20 cellular contexts compared by ENCODE assay signal in the genomic region with DNA sequence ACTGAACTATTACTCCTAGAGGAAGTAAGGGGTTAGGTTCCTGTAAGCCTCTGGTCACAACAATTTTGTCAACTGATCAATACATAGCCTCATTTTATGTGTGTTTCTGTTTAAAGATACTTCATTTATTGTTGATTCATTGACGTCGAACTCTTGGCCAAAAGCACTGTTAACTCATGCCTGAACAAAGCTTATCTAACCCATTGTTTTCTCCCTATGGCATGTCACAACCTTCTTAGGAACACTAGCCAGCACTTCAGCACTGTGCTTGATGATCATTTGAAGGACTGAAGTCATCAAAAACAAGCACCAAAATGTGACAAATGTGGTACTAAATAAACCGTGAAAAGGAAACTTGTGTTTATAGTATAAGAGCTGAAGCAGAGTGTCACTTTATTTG. TPM values are rescaled to one million over a fixed set of nuclear protein-coding genes. Genes with fewer than 3 reads are reported as not detected.
DNase-seq lines count a peak whose midpoint lies in the region; ATAC-seq, FAIRE-seq and TF ChIP-seq lines count a peak whose summit lies in the region.
"Had no signal": no experiment of that assay in that cellular context is flagged by ENCODE, and none has a peak within 500 bp of the region (broad histone marks: within the 10 kb centered on the region; RNA-seq: fewer than 3 reads in every experiment).

No MANE protein-coding gene starts in this region.

- CTCF ChIA-PET in endothelial cell of umbilical vein (lab: Charles Lee) = interaction anchor here (0.8 kb wide), 1 partner anchor 315 kb away, joined by 3 read pairs; no protein-coding TSS in a partner anchor

- H2AFZ ChIP-seq in endothelial cell of umbilical vein (ENCODE audit: low read depth, low read length) = no peak overlapping the region
- H2AFZ ChIP-seq: GM23338 had no signal

- H2BK15ac ChIP-seq in mesendoderm (replicated peaks; ENCODE audit: low read depth) = no peak overlapping the region

- H4K20me1 ChIP-seq in endothelial cell of umbilical vein (replicated peaks; ENCODE audit: control insufficient read depth, extremely low read depth, insufficient read depth, low read length) = no peaks in the 10 kb centered on the region
- H4K20me1 ChIP-seq: BLaER1 had no signal

- BruUV-seq in endothelial cell of umbilical vein (replicated peaks; lab: Mats Ljungman, UMichigan) = no TSS peak

- no peak overlapping the region for H2BK5ac ChIP-seq in mesendoderm (ENCODE audit: low read length)

- no peak overlapping the region for H3K23ac ChIP-seq in mesendoderm (ENCODE audit: low read length)

- H2BK120ac ChIP-seq in mesendoderm (ENCODE audit: low read depth, low read length) = no peak overlapping the region

- H3K79me1 ChIP-seq in mesendoderm (ENCODE audit: low read length) = no peaks in the 10 kb centered on the region

- no peak for ATAC-seq in GM18511 (IDR thresholded peaks at IDR 0.05; ENCODE audit: unreplicated experiment)
- ATAC-seq: CD8-positive, alpha-beta T cell; GM23338 had no signal

- TF ChIP-seq CTCF in endothelial cell of umbilical vein (IDR thresholded peaks at IDR 0.05; ENCODE audit: extremely low read depth in 1 of 2, insufficient read depth in 1 of 2, low read depth in 1 of 2, low read length in 2 of 2) (no peak), endothelial cell (IDR thresholded peaks at IDR 0.05; ENCODE audit: unreplicated experiment) (no peak)

- H3K36me3 ChIP-seq in endothelial cell of umbilical vein (ENCODE audit: control insufficient read depth in 2 of 2, extremely low read depth in 1 of 2, insufficient read depth in 2 of 2, low read length in 2 of 2) = no peaks in the 10 kb centered on the region
- H3K36me3 ChIP-seq in mesendoderm (ENCODE audit: control insufficient read depth, insufficient read depth, low read length) = no peaks in the 10 kb centered on the region

- dilution Hi-C loops in endothelial cell of umbilical vein (cut with MboI; ENCODE audit: extremely low pct_ligation_motif_present, low sequenced_read_pairs) = no loop called here

- no peak overlapping the region for H3K56ac ChIP-seq in mesendoderm (ENCODE audit: low read length)

- peak; percentile 9 for DNase-seq in DMS53 (lab: John Stamatoyannopoulos, UW)
- DNase-seq in DMS53 treated with DMSO at 0.1 percent for 48 hours (lab: John Stamatoyannopoulos, UW; ENCODE audit: unreplicated experiment) = no peak
- no peak for DNase-seq in endothelial cell of umbilical vein (ENCODE audit: low read depth, low spot score)
- DNase-seq in mesendoderm = peak; percentile 3
- DNase-seq in endothelial cell (ENCODE audit: low spot score) = no peak
- DNase-seq: CD4-positive, CD25-positive, alpha-beta regulatory T cell; CD8-positive, alpha-beta T cell; DMS 273 treated with DMSO at 0.1 percent for 48 hours; DND-41; HFFc6 had no signal

- intact Hi-C loops in endothelial cell of umbilical vein (cut with micrococcal nuclease) = no loop called here

- no peak overlapping the region for H4K5ac ChIP-seq in mesendoderm (ENCODE audit: low read length)

- H3K9me3 ChIP-seq in endothelial cell of umbilical vein (replicated peaks; ENCODE audit: control insufficient read depth, insufficient read depth, low read length) = no peaks in the 10 kb centered on the region
- H3K9me3 ChIP-seq: HAP-1 had no signal

- H3K9ac ChIP-seq in endothelial cell of umbilical vein (replicated peaks; ENCODE audit: extremely low read depth, insufficient read depth, low read length) = no peak overlapping the region
- no peak overlapping the region for H3K9ac ChIP-seq in mesendoderm (ENCODE audit: low read length)
- H3K9ac ChIP-seq: BLaER1 had no signal

- H3K4ac ChIP-seq in mesendoderm (ENCODE audit: low read depth, low read length) = no peak overlapping the region

- H3K4me1 ChIP-seq in endothelial cell of umbilical vein (ENCODE audit: control insufficient read depth, extremely low read depth, insufficient read depth, low read length) = no peaks in the 10 kb centered on the region
- no peaks in the 10 kb centered on the region for H3K4me1 ChIP-seq in mesendoderm (ENCODE audit: control insufficient read depth, low read depth, low read length)
- H3K4me1 ChIP-seq: BLaER1, HAP-1 had no signal

- no peak overlapping the region for H4K8ac ChIP-seq in mesendoderm (ENCODE audit: low read depth, low read length)

- no peaks in the 10 kb centered on the region for H3K9me1 ChIP-seq in endothelial cell of umbilical vein (replicated peaks; ENCODE audit: control insufficient read depth, extremely low read depth, insufficient read depth, low read length)

- no CpG with 5 or more reads among the region's 3 CpGs for WGBS in mesendoderm (ENCODE audit: extremely low coverage, insufficient coverage, low lambda C conversion rate)

- H3K27ac ChIP-seq in endothelial cell of umbilical vein (ENCODE audit: insufficient read depth, low read depth, low read length) = no peak overlapping the region
- H3K27ac ChIP-seq in mesendoderm (ENCODE audit: low read depth, low read length) = no peak overlapping the region
- H3K27ac ChIP-seq: 22Rv1, BLaER1, C4-2B had no signal

- POLR2A ChIA-PET in endothelial cell of umbilical vein (lab: Charles Lee) = no interaction called here

- peaks cover 9% of the 10 kb centered on the region for H3K36me3 Mint-ChIP-seq in endothelial cell (ENCODE audit: low read depth, unreplicated experiment)
- H3K36me3 Mint-ChIP-seq: CD4-positive, CD25-positive, alpha-beta regulatory T cell; CD8-positive, alpha-beta T cell had no signal

- no peak overlapping the region for H3K4me3 Mint-ChIP-seq in endothelial cell (ENCODE audit: unreplicated experiment)
- H3K4me3 Mint-ChIP-seq: B cell; CD4-positive, CD25-positive, alpha-beta regulatory T cell; CD8-positive, alpha-beta T cell; GM23338; HFFc6 had no signal

- TF ChIP-seq POLR2A in endothelial cell of umbilical vein (IDR thresholded peaks at IDR 0.05; ENCODE audit: low read depth, low read length) = no peak

- no peak overlapping the region for H3K4me3 ChIP-seq in endothelial cell of umbilical vein (replicated peaks in 1 of 3; ENCODE audit: insufficient read depth in 1 of 3, low read depth in 1 of 3, low read length in 3 of 3)
- H3K4me3 ChIP-seq in mesendoderm (ENCODE audit: low read length) = no peak overlapping the region
- H3K4me3 ChIP-seq: BLaER1, GM23338, HAP-1 had no signal

- H2AK5ac ChIP-seq in mesendoderm (ENCODE audit: low read length) = no peak overlapping the region

- H3K4me2 ChIP-seq in endothelial cell of umbilical vein (ENCODE audit: insufficient read depth, low read length) = no peak overlapping the region
- H3K4me2 ChIP-seq in mesendoderm (ENCODE audit: low read length) = no peak overlapping the region
- H3K4me2 ChIP-seq: BLaER1, GM23338 had no signal

- peaks cover 3% of the 10 kb centered on the region for H3K27me3 Mint-ChIP-seq in endothelial cell (ENCODE audit: unreplicated experiment)
- H3K27me3 Mint-ChIP-seq: B cell; CD4-positive, CD25-positive, alpha-beta regulatory T cell had no signal

- no peaks in the 10 kb centered on the region for H3K27me3 ChIP-seq in endothelial cell of umbilical vein (ENCODE audit: control insufficient read depth in 2 of 2, insufficient read depth in 2 of 2, low read length in 2 of 2)
- no peaks in the 10 kb centered on the region for H3K27me3 ChIP-seq in mesendoderm (ENCODE audit: insufficient read depth, low read length, poor library complexity)
- H3K27me3 ChIP-seq: BLaER1 had no signal

- peak; percentile 4 for FAIRE-seq in endothelial cell of umbilical vein (lab: Jason Lieb, UNC)
- FAIRE-seq: A204.1, G401.6, GM12892 had no signal

- H3K27ac Mint-ChIP-seq in endothelial cell (ENCODE audit: unreplicated experiment) = no peak overlapping the region
- H3K27ac Mint-ChIP-seq: B cell; CD4-positive, CD25-positive, alpha-beta regulatory T cell; CD8-positive, alpha-beta T cell; GM23338; HFFc6 had no signal

- H3K4me1 Mint-ChIP-seq in endothelial cell (ENCODE audit: unreplicated experiment) = no peaks in the 10 kb centered on the region
- H3K4me1 Mint-ChIP-seq: B cell, GM23338 had no signal

- H3K18ac ChIP-seq in mesendoderm (ENCODE audit: low read length) = no peak overlapping the region

- H3K79me2 ChIP-seq in endothelial cell of umbilical vein (ENCODE audit: control insufficient read depth, insufficient read depth, low read length) (peaks cover 21% of the 10 kb centered on the region), mesendoderm (ENCODE audit: control insufficient read depth, insufficient read depth, low read length) (no peaks in the 10 kb centered on the region)

- H3K9me3 Mint-ChIP-seq in endothelial cell (ENCODE audit: unreplicated experiment) = no peaks in the 10 kb centered on the region
- H3K9me3 Mint-ChIP-seq: GM23338 had no signal

TF ChIP-seq in endothelial cell of umbilical vein, 7 proteins besides CTCF, POLR2A, EP300 and RAD21:
- TF ChIP-seq MAX (IDR thresholded peaks at IDR 0.05; ENCODE audit: insufficient read depth, insufficient read length) (no peak), JUN (IDR thresholded peaks at IDR 0.05; ENCODE audit: borderline replicate concordance, insufficient read depth, insufficient read length, low read depth) (no peak), GATA2 (IDR thresholded peaks at IDR 0.05; ENCODE audit: insufficient read depth, insufficient read length, low read depth, low read length) (no peak), MYC (IDR thresholded peaks at IDR 0.05; ENCODE audit: low read depth, low read length) (no peak), EZH2 (IDR thresholded peaks at IDR 0.05; ENCODE audit: borderline replicate concordance, low read depth, low read length, severe bottlenecking) (no peak), FOS (IDR thresholded peaks at IDR 0.05; ENCODE audit: borderline replicate concordance, insufficient read depth, low read length) (no peak), POLR2AphosphoS5 (IDR thresholded peaks at IDR 0.05; ENCODE audit: insufficient read depth, low read depth, low read length) (no peak)

RNA-seq across cellular contexts. Expression of gene CNTLN, which starts 13.5 kb away (rescaled TPM):
- 11.1 and 15.8 TPM in 2 replicates for total RNA-seq in endothelial cell of umbilical vein
- 2.8 and 3.5 TPM in 2 replicates for polyA plus RNA-seq in endothelial cell of umbilical vein
- 3.0 and 3.2 TPM in 2 replicates for polyA plus RNA-seq in endothelial cell of umbilical vein (2011; cell fraction: cytosol; rRNA removed)
- 9.2 and 11.3 TPM in 2 replicates for polyA plus RNA-seq in endothelial cell of umbilical vein (2011; cell fraction: nucleus; rRNA removed)
- polyA plus RNA-seq in endothelial cell of umbilical vein (2012) = 6.1 and 8.8 TPM in 2 replicates
- 6.7 and 7.5 TPM in 2 replicates for polyA minus RNA-seq in endothelial cell of umbilical vein
- polyA minus RNA-seq in endothelial cell of umbilical vein (2011; cell fraction: cytosol; rRNA and poly(A)+ RNA removed) = 4.8 TPM
- polyA minus RNA-seq in endothelial cell of umbilical vein (2011; cell fraction: nucleus; rRNA and poly(A)+ RNA removed) = 41.5 and 46.1 TPM in 2 replicates
- polyA plus RNA-seq in mesendoderm (2013, experiment 1 of 2) = 8.6 TPM
- 8.6 TPM for polyA plus RNA-seq in mesendoderm (2013, experiment 2 of 2)
- total RNA-seq in endothelial cell (ENCODE audit: unreplicated experiment) = 7.4 TPM
- total RNA-seq: CD8-positive, alpha-beta T cell had no signal

Comparison
In these comparisons a context has a peak if more than half of its experiments do, and no peak if none do; other contexts are left out.
1. DNase-seq: peak in DMS53 (single experiment) and mesendoderm (single experiment); none in DMS53 treated with DMSO at 0.1 percent for 48 hours (single experiment), endothelial cell of umbilical vein (single experiment) and endothelial cell (single experiment).